9 cellular contexts compared by ENCODE assay signal in genomic region chr16:89324056-89325010, GRCh38.
A peak's percentile ranks its signal among the peaks of the same experiment; 100 is the strongest.
DNase-seq lines count a peak whose midpoint lies in the region; ATAC-seq and TF ChIP-seq lines count a peak whose summit lies in the region.
"Had no signal": no experiment of that assay in that cellular context is flagged by ENCODE, and none has a peak within 500 bp of the region (broad histone marks: within the 10 kb centered on the region; RNA-seq: fewer than 3 reads in every experiment).

No MANE protein-coding gene starts in this region.

- H3K9me3 ChIP-seq in effector memory CD4-positive, alpha-beta T cell (ENCODE audit: control insufficient read depth, low read length), result no peaks in the 10 kb centered on the region
- H3K9me3 ChIP-seq in OCI-LY7 (ENCODE audit: low read length), result no peaks in the 10 kb centered on the region

- H3K27ac Mint-ChIP-seq in activated naive CD8-positive, alpha-beta T cell treated with anti-CD3 and anti-CD28 coated beads for 36 hours, result peak overlapping the region; percentile 84
- H3K27ac Mint-ChIP-seq in natural killer cell, result peak overlapping the region; percentile 11 to 67

- POLR2A ChIA-PET in OCI-LY7 (lab: Charles Lee), result no interaction called here

- H3K79me2 ChIP-seq in OCI-LY7 (ENCODE audit: insufficient read depth, low read depth, low read length), result peaks cover 96% of the 10 kb centered on the region

- peaks cover 28% of the 10 kb centered on the region for H3K36me3 Mint-ChIP-seq in activated naive CD8-positive, alpha-beta T cell treated with anti-CD3 and anti-CD28 coated beads for 36 hours
- H3K36me3 Mint-ChIP-seq in natural killer cell, result no peaks in the 10 kb centered on the region

- no peak overlapping the region for H2AFZ ChIP-seq in OCI-LY7 (ENCODE audit: low read length)

- peaks cover 65% of the 10 kb centered on the region for H3K4me1 ChIP-seq in effector memory CD4-positive, alpha-beta T cell (ENCODE audit: control insufficient read depth, insufficient read depth, low read length, poor library complexity, severe bottlenecking)
- H3K4me1 ChIP-seq in OCI-LY7 (ENCODE audit: insufficient read depth, low read length, poor library complexity, severe bottlenecking), result peaks cover 25% of the 10 kb centered on the region

- intact Hi-C loops in natural killer cell (cut with micrococcal nuclease), result no loop called here
- intact Hi-C loops in OCI-LY7 (cut with micrococcal nuclease; ENCODE audit: unreplicated experiment), result no loop called here

- H3K27me3 ChIP-seq in effector memory CD4-positive, alpha-beta T cell (replicated peaks; ENCODE audit: control insufficient read depth, insufficient read depth, low read length, poor library complexity, severe bottlenecking), result no peaks in the 10 kb centered on the region

- peak overlapping the region; percentile 11 for H3K4me3 Mint-ChIP-seq in activated naive CD8-positive, alpha-beta T cell treated with anti-CD3 and anti-CD28 coated beads for 36 hours
- no peak overlapping the region for H3K4me3 Mint-ChIP-seq in natural killer cell

- ATAC-seq in GM18502 (IDR thresholded peaks at IDR 0.05; ENCODE audit: poor library complexity, unreplicated experiment) (peak; percentile 49), HG03354 (IDR thresholded peaks at IDR 0.05; ENCODE audit: poor library complexity, severe bottlenecking, unreplicated experiment) (peak; percentile 38), natural killer cell (no peak), HG03095 (IDR thresholded peaks at IDR 0.05; ENCODE audit: unreplicated experiment) (no peak)

- no peaks in the 10 kb centered on the region for H3K27me3 Mint-ChIP-seq in activated naive CD8-positive, alpha-beta T cell treated with anti-CD3 and anti-CD28 coated beads for 36 hours
- H3K27me3 Mint-ChIP-seq in natural killer cell (ENCODE audit: low read depth in 2 of 2), result no peaks in the 10 kb centered on the region

- no TSS peak for BruUV-seq in OCI-LY7 (replicated peaks; lab: Mats Ljungman, UMichigan)

- no peaks in the 10 kb centered on the region for H3K9me3 Mint-ChIP-seq in activated naive CD8-positive, alpha-beta T cell treated with anti-CD3 and anti-CD28 coated beads for 36 hours
- H3K9me3 Mint-ChIP-seq in natural killer cell, result no peaks in the 10 kb centered on the region

- peaks cover 22% of the 10 kb centered on the region for H4K20me1 ChIP-seq in OCI-LY7 (ENCODE audit: insufficient read depth, low read length)

- H3K9me2 ChIP-seq in OCI-LY7 (ENCODE audit: insufficient read depth, low read length), result no peaks in the 10 kb centered on the region

- H3K4me1 Mint-ChIP-seq in activated naive CD8-positive, alpha-beta T cell treated with anti-CD3 and anti-CD28 coated beads for 36 hours, result peaks cover 86% of the 10 kb centered on the region
- peaks cover 79% of the 10 kb centered on the region in 2 donors for H3K4me1 Mint-ChIP-seq in natural killer cell

- H3K4me3 ChIP-seq in effector memory CD4-positive, alpha-beta T cell (ENCODE audit: insufficient read depth, low read depth, low read length, poor library complexity, severe bottlenecking), result no peak overlapping the region
- H3K4me3 ChIP-seq in OCI-LY7 (ENCODE audit: low read depth, low read length, poor library complexity, severe bottlenecking), result no peak overlapping the region

- TF ChIP-seq CTCF in natural killer cell (IDR thresholded peaks at IDR 0.05) (no peak), OCI-LY7 (conservative IDR thresholded peaks at IDR 0.05; ENCODE audit: low read length) (no peak)

- CTCF ChIA-PET in OCI-LY7 (lab: Charles Lee; ENCODE audit: unreplicated experiment), result no interaction called here

- no peak overlapping the region for H3K27ac ChIP-seq in effector memory CD4-positive, alpha-beta T cell (ENCODE audit: insufficient read depth, low read length, poor library complexity, severe bottlenecking)
- H3K27ac ChIP-seq in OCI-LY7 (ENCODE audit: low read depth, low read length, poor library complexity, severe bottlenecking), result no peak overlapping the region
- H3K27ac ChIP-seq: KMS-11 had no signal

- H3K4me2 ChIP-seq in OCI-LY7 (ENCODE audit: low read length), result no peak overlapping the region
- H3K4me2 ChIP-seq: KMS-11 had no signal

- DNase-seq in activated naive CD8-positive, alpha-beta T cell treated with anti-CD3 and anti-CD28 coated beads for 36 hours, result peak; percentile 60
- no peak for DNase-seq in natural killer cell
- no peak for DNase-seq in effector memory CD4-positive, alpha-beta T cell
- no peak for DNase-seq in COLO829 (ENCODE audit: low spot score)
- DNase-seq in OCI-LY7 (ENCODE audit: low spot score), result no peak

- peaks cover 4% of the 10 kb centered on the region for H3K36me3 ChIP-seq in effector memory CD4-positive, alpha-beta T cell (ENCODE audit: control insufficient read depth, insufficient read depth, low read length)
- H3K36me3 ChIP-seq in OCI-LY7 (ENCODE audit: insufficient read depth, low read length), result peaks cover 8% of the 10 kb centered on the region

Comparison
In these comparisons a context has a peak if more than half of its experiments do, and no peak if none do; other contexts are left out.
1. ATAC-seq: peak in GM18502 (single experiment) and HG03354 (single experiment); none in natural killer cell (0 of 3) and HG03095 (single experiment).